In the genomic region with DNA sequence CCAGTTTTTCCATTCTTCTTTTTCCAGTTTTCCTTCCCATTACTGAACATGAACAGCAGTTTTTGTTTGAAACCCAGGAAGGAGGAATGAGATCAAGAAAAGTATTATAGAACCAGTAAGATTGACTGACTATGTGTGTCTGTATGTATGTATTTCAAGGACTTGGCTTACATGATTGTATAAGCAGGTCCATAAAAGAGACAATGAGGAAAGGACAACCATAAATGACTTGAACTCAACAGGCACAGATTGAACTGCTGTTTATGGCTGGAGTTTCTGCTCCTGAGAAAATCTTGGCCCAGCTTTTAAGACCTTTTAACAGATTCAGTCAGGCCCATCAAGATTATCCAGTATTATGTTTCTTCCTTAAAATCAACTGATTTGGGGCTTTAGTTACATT, we compare ENCODE assay signal across 6 cellular contexts.
"Had no signal": no experiment of that assay in that cellular context is flagged by ENCODE, and none has a peak within 500 bp of the region (broad histone marks: within the 10 kb centered on the region; RNA-seq: fewer than 3 reads in every experiment).

No MANE protein-coding gene starts in this region.

- H3K4me3 Mint-ChIP-seq: H9 had no signal

- H3K27ac Mint-ChIP-seq: H9 had no signal

- ATAC-seq: K562 had no signal

- H3K4me3 ChIP-seq: K562 had no signal

- DNase-seq: GOT3, H9, HCEC 1CT, IMR-90, KG1 had no signal
